Comparison of ENCODE assay signal across 9 cellular contexts in the genomic region with DNA sequence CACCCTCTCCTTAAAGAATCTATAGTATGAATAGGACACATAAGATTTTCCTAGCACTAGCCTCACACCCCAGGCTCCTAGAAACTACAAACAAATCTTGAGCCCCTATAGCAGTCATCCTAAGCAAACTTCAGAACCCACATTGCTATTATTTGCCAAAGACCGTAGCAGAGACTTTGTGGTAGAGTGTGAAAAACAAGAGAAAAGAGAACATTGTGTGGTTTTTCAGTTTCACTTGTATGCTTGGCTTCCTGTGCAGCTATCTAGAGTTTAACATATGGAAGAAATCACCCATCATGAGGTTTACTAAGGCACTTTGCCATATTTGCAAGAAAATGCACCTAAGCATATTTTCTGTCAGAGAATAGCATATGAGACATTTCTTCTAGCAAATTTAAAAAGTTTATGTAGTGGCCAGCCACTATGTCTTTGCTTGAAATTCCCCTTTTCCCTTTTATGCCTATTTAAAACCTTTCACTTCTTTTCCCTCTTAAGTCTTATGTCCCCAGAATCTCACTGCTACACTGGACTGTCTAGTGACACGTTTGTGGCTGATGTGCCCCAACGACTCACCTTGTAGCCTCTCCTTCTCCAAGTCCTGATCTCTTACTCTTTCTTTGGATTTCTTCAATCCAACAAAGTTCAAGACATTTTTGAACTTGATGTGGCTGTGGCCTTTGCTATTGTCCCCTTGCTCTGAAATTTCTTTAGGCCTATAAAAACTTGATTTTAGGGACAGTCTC. TPM values are rescaled to one million over a fixed set of nuclear protein-coding genes. Genes with fewer than 3 reads are reported as not detected.
DNase-seq lines count a peak whose midpoint lies in the region; ATAC-seq and TF ChIP-seq lines count a peak whose summit lies in the region.
"Had no signal": no experiment of that assay in that cellular context is flagged by ENCODE, and none has a peak within 500 bp of the region (broad histone marks: within the 10 kb centered on the region; RNA-seq: fewer than 3 reads in every experiment).

No MANE protein-coding gene starts in this region.

- H4K20me1 ChIP-seq in smooth muscle cell (ENCODE audit: low read depth): no peaks in the 10 kb centered on the region

- no peaks in the 10 kb centered on the region for H3K27me3 ChIP-seq in smooth muscle cell (ENCODE audit: low read depth)
- H3K27me3 ChIP-seq in ovary: no peaks in the 10 kb centered on the region

- H3K36me3 ChIP-seq in smooth muscle cell (ENCODE audit: low read depth) (no peaks in the 10 kb centered on the region), ovary (no peaks in the 10 kb centered on the region)

- no peak for TF ChIP-seq CTCF in fibroblast of the aortic adventitia (IDR thresholded peaks at IDR 0.05; ENCODE audit: insufficient read depth, low read length)
- no peak for TF ChIP-seq CTCF in smooth muscle cell (IDR thresholded peaks at IDR 0.05; ENCODE audit: borderline replicate concordance, insufficient read depth, poor library complexity, severe bottlenecking)
- no peak for TF ChIP-seq CTCF in ovary (IDR thresholded peaks at IDR 0.05)

- H2AFZ ChIP-seq in smooth muscle cell (ENCODE audit: low read depth): no peak overlapping the region

- H3K9me3 ChIP-seq in smooth muscle cell (replicated peaks; ENCODE audit: low read depth) (peaks cover 6% of the 10 kb centered on the region), ovary (no peaks in the 10 kb centered on the region)

- TF ChIP-seq POLR2A in ovary (IDR thresholded peaks at IDR 0.05): no peak

- H3K4me1 ChIP-seq in smooth muscle cell (ENCODE audit: low read depth) (no peaks in the 10 kb centered on the region), ovary (ENCODE audit: insufficient read depth) (peaks cover 2% of the 10 kb centered on the region)

- TF ChIP-seq EP300 in ovary (IDR thresholded peaks at IDR 0.05): no peak

- no peaks in the 10 kb centered on the region for H3F3A ChIP-seq in smooth muscle cell (ENCODE audit: low read depth)

- no peak overlapping the region for H3K4me2 ChIP-seq in smooth muscle cell

- ATAC-seq in GM18909 (IDR thresholded peaks at IDR 0.05; ENCODE audit: poor library complexity, unreplicated experiment): peak; percentile 91
- ATAC-seq in GM21619 (IDR thresholded peaks at IDR 0.05; ENCODE audit: unreplicated experiment): peak; percentile 87
- ATAC-seq in HG03342 (IDR thresholded peaks at IDR 0.05; ENCODE audit: unreplicated experiment): peak; percentile 86

- DNase-seq in fibroblast of the aortic adventitia (ENCODE audit: low read depth): peak; percentile 62
- DNase-seq in smooth muscle cell (lab: John Stamatoyannopoulos, UW; ENCODE audit: unreplicated experiment): no peak
- no peak for DNase-seq in occipital lobe (lab: John Stamatoyannopoulos, UW)
- no peak for DNase-seq in ovary
- DNase-seq: activated effector memory CD4-positive, alpha-beta T cell treated with anti-CD3 and anti-CD28 coated beads, Interleukin-2, amount 50 U/mL, for 16 hours had no signal

- 80% methylated on average over 3 of the region's 3 CpGs for WGBS in smooth muscle cell (ENCODE audit: low lambda C conversion rate)
- WGBS in ovary, 3 donors: 51 to 56% (median 51%) methylated on average over 3 of the region's 3 CpGs

- H3K79me2 ChIP-seq in smooth muscle cell (ENCODE audit: low read depth): no peaks in the 10 kb centered on the region

- H3K27ac ChIP-seq in smooth muscle cell (ENCODE audit: low read depth) (no peak overlapping the region), ovary (no peak overlapping the region)

- H3K4me3 ChIP-seq in fibroblast of the aortic adventitia (ENCODE audit: low read depth, low read length): no peak overlapping the region
- no peak overlapping the region for H3K4me3 ChIP-seq in smooth muscle cell
- no peak overlapping the region for H3K4me3 ChIP-seq in ovary

- no peak overlapping the region for H3K9ac ChIP-seq in smooth muscle cell (ENCODE audit: low read depth)

- intact Hi-C loops in ovary (cut with DNase I): no loop called here

RNA-seq across cellular contexts. Expression of a gene that starts 25.6 kb away (rescaled TPM):
- total RNA-seq in fibroblast of the aortic adventitia (ENCODE audit: low replicate concordance) (0.16 and 4.6 TPM in 2 replicates), smooth muscle cell (not detected in 2 replicates), occipital lobe (0.31 TPM), ovary (not detected)
- polyA plus RNA-seq in smooth muscle cell (0.27 TPM in 1 of 2 replicates, not detected in the other), ovary (under 1 TPM in 1 of 2 donors, not detected in 1; 0.43 TPM)
- total RNA-seq: G401 had no signal

RNA-seq across cellular contexts. Expression of a gene that starts 44.8 kb away (rescaled TPM):
- total RNA-seq in fibroblast of the aortic adventitia (ENCODE audit: low replicate concordance) (8.4 TPM in 2 replicates), smooth muscle cell (15.5 and 18.9 TPM in 2 replicates), occipital lobe (27.3 TPM), ovary (10 to 100 TPM in 6 of 7 donors, 1 to 10 TPM in 1; 9.0 to 32.0 (median 12.8) TPM)
- polyA plus RNA-seq in smooth muscle cell (11.6 and 12.4 TPM in 2 replicates), ovary (10 to 100 TPM; 11.3 to 17.7 TPM)
